ENCODE assay signal across 24 cellular contexts in the genomic region with DNA sequence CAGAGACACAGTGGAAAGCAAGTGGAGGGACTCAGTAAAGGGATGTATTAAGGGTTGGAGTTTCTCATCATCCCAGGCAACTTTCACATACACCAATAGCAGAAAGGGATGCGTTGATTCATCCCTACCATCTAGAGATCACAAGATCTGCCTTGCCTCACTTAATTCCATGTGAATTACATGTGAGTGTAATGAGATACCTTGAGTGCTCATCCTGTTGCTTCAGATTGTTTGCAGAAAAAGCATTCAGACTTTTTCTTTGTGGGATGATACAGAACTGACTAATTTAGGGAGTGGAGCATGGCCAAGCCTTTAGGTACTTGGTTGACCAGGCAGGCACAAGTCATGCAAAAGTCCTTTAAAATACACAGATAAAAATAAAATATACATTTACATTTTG.
A peak's percentile ranks its signal among the peaks of the same experiment; 100 is the strongest.
DNase-seq lines count a peak whose midpoint lies in the region; ATAC-seq, FAIRE-seq and TF ChIP-seq lines count a peak whose summit lies in the region.
"Had no signal": no experiment of that assay in that cellular context is flagged by ENCODE, and none has a peak within 500 bp of the region (broad histone marks: within the 10 kb centered on the region; RNA-seq: fewer than 3 reads in every experiment).

No MANE protein-coding gene starts in this region.

- POLR2A ChIA-PET in AG04449 (lab: Yijun Ruan, JAX), result no interaction called here

- H3K4me3 ChIP-seq in AG04449 (ENCODE audit: low read depth, low read length) (no peak overlapping the region), fibroblast of the aortic adventitia (ENCODE audit: low read depth, low read length) (no peak overlapping the region)
- H3K4me3 ChIP-seq: ascending aorta, coronary artery, gastroesophageal sphincter, mucosa of descending colon, uterus had no signal

- no peak for ATAC-seq in GM21526 (IDR thresholded peaks at IDR 0.05; ENCODE audit: low FRiP score, unreplicated experiment)
- no peak for ATAC-seq in HG03039 (IDR thresholded peaks at IDR 0.05; ENCODE audit: unreplicated experiment)
- ATAC-seq: activated CD8-positive, alpha-beta T cell treated with anti-CD3 and anti-CD28 coated beads for 36 hours; gastroesophageal sphincter; left lobe of liver; mucosa of descending colon; Panc1; WTC11 had no signal

- CTCF ChIA-PET in AG04449 (lab: Yijun Ruan, JAX), result no interaction called here

- FAIRE-seq in D721Med (lab: Jason Lieb, UNC), result no peak
- FAIRE-seq: A204.1 had no signal

- TF ChIP-seq CTCF in AG04449 (IDR thresholded peaks at IDR 0.05; ENCODE audit: insufficient read depth, low read length, missing control alignments) (no peak), fibroblast of the aortic adventitia (IDR thresholded peaks at IDR 0.05; ENCODE audit: insufficient read depth, low read length) (no peak), D721Med (IDR thresholded peaks at IDR 0.05; ENCODE audit: insufficient read depth, missing control alignments) (no peak)

- DNase-seq in AG04449 (ENCODE audit: low read depth, low spot score), result peak; percentile 44
- peak; percentile 87 for DNase-seq in HCEC 1CT
- DNase-seq in amniotic epithelial cell (ENCODE audit: low read depth), result peak; percentile 49
- DNase-seq in fibroblast of the aortic adventitia (ENCODE audit: low read depth), result peak; percentile 28
- no peak for DNase-seq in superior temporal gyrus (ENCODE audit: extremely low spot score)
- DNase-seq in D721Med (ENCODE audit: insufficient read length, low spot score), result no peak
- DNase-seq: activated CD8-positive, alpha-beta T cell treated with anti-CD3 and anti-CD28 coated beads for 36 hours; activated naive CD4-positive, alpha-beta T cell treated with anti-CD3 and anti-CD28 coated beads for 36 hours; activated T-cell treated with anti-CD3 and anti-CD28 coated beads, Interleukin-2, amount 50 U/mL, for 1 hour; CD4-positive, CD25-positive, alpha-beta regulatory T cell; DMS53; mucosa of descending colon; NCI-H1417; stimulated activated CD8-positive, alpha-beta memory T cell treated with anti-CD3 and anti-CD28 coated beads, Interleukin-4, amount 100 ng/mL, for 48 hours; uterus had no signal

Comparison
In these comparisons a context has a peak if more than half of its experiments do, and no peak if none do; other contexts are left out.
1. DNase-seq: peak in AG04449 (single experiment), HCEC 1CT (single experiment), amniotic epithelial cell (single experiment) and fibroblast of the aortic adventitia (single experiment); none in superior temporal gyrus (single experiment) and D721Med (single experiment).